ENCODE assay signal across 1 cellular context in genomic region chr3:146640955-146641867, GRCh38.
TF ChIP-seq lines count a peak whose summit lies in the region.

No MANE protein-coding gene starts in this region.

TF ChIP-seq in H1, 55 proteins besides CTCF, POLR2A, EP300 and RAD21 (continued from another document):
- TF ChIP-seq CTBP2 (IDR thresholded peaks at IDR 0.05; ENCODE audit: borderline replicate concordance, insufficient read depth, insufficient read length, low read length) (no peak), SUZ12 (IDR thresholded peaks at IDR 0.05; ENCODE audit: low read length) (no peak), SIRT6 (IDR thresholded peaks at IDR 0.05; ENCODE audit: low read length) (no peak), TEAD4 (IDR thresholded peaks at IDR 0.05; ENCODE audit: low read depth, low read length) (no peak), FOSL1 (IDR thresholded peaks at IDR 0.05; ENCODE audit: insufficient read depth, low read depth, low read length) (no peak), TAF1 (IDR thresholded peaks at IDR 0.05; ENCODE audit: low read depth, low read length) (no peak), RXRA (IDR thresholded peaks at IDR 0.05; ENCODE audit: insufficient read depth, low read depth, low read length) (no peak), ATF3 (IDR thresholded peaks at IDR 0.05; ENCODE audit: insufficient read depth, low read depth, low read length) (no peak), SP1 (IDR thresholded peaks at IDR 0.05; ENCODE audit: low read depth, low read length) (no peak), SRF (IDR thresholded peaks at IDR 0.05; ENCODE audit: low read depth, low read length) (no peak), CHD7 (IDR thresholded peaks at IDR 0.05; ENCODE audit: insufficient replicate concordance, low read length) (no peak), CBX8 (IDR thresholded peaks at IDR 0.05; ENCODE audit: borderline replicate concordance, low read depth, low read length) (no peak), JUND (IDR thresholded peaks at IDR 0.05; ENCODE audit: low read length) (no peak), KDM4A (IDR thresholded peaks at IDR 0.05; ENCODE audit: low read depth, low read length, severe bottlenecking) (no peak), NRF1 (IDR thresholded peaks at IDR 0.05; ENCODE audit: low read depth, low read length) (no peak), RFX5 (IDR thresholded peaks at IDR 0.05; ENCODE audit: borderline replicate concordance, low read depth, low read length) (no peak), KDM1A (IDR thresholded peaks at IDR 0.05; ENCODE audit: borderline replicate concordance, low read length) (no peak)
